8 cellular contexts compared by ENCODE assay signal in genomic region chr19:10339380-10339960, GRCh38. TPM values are rescaled to one million over a fixed set of nuclear protein-coding genes. Genes with fewer than 3 reads are reported as not detected.
DNase-seq lines count a peak whose midpoint lies in the region; ATAC-seq, FAIRE-seq and TF ChIP-seq lines count a peak whose summit lies in the region.

ICAM3 (minus strand) TSS chr19:10339624; CDS start chr19:10339614, 10 bp downstream.

- H3K9me3 ChIP-seq in H1 (ENCODE audit: insufficient read depth in 2 of 2, low read depth in 1 of 2, low read length in 1 of 2) = no peaks in the 10 kb centered on the region
- no peaks in the 10 kb centered on the region for H3K9me3 ChIP-seq in tibial nerve

- peak; percentile 66 for ATAC-seq in HG03064 (IDR thresholded peaks at IDR 0.05; ENCODE audit: low read depth, unreplicated experiment)
- peak; percentile 96 for ATAC-seq in activated B cell treated with CpG ODN at 0.5 μM for 24 hours (ENCODE audit: low read depth)
- no peak for ATAC-seq in HG03469 (IDR thresholded peaks at IDR 0.05; ENCODE audit: unreplicated experiment)

- H3K79me2 ChIP-seq in H1 (ENCODE audit: control insufficient read depth in 1 of 2, insufficient read depth in 2 of 2, low read length in 2 of 2) = no peaks in the 10 kb centered on the region

- peaks cover 4% of the 10 kb centered on the region for H3K23me2 ChIP-seq in H1 (ENCODE audit: low read depth, low read length)

- no peak within 1 kb of the TSS for H3K56ac ChIP-seq in H1 (replicated peaks; ENCODE audit: insufficient read length, low read depth, low read length)

- H4K20me1 ChIP-seq in H1 (replicated peaks in 1 of 2; ENCODE audit: control insufficient read depth in 1 of 2, insufficient read depth in 2 of 2, low read length in 2 of 2) = no peaks in the 10 kb centered on the region

- TF ChIP-seq CTCF in GM10266 (IDR thresholded peaks at IDR 0.05; ENCODE audit: control insufficient read depth, insufficient read depth, low read depth, missing control alignments) = no peak
- no peak for TF ChIP-seq CTCF in activated B cell treated with CpG ODN at 0.5 μM for 24 hours (IDR thresholded peaks at IDR 0.05)
- no peak for TF ChIP-seq CTCF in H1 (IDR thresholded peaks at IDR 0.05; ENCODE audit: control extremely low read depth in 1 of 3, insufficient read depth in 1 of 3, low read depth in 1 of 3, low read length in 3 of 3)
- TF ChIP-seq CTCF in tibial nerve (IDR thresholded peaks at IDR 0.05) = no peak

- TF ChIP-seq POLR2A in H1 (IDR thresholded peaks at IDR 0.05; ENCODE audit: control extremely low read depth in 1 of 2, low read depth in 2 of 2, low read length in 2 of 2) (no peak), tibial nerve (IDR thresholded peaks at IDR 0.05) (no peak)

- DNase-seq in GM10266 (ENCODE audit: extremely low spot score) = peak; percentile 78
- peak; percentile 62 for DNase-seq in activated B cell treated with CpG ODN at 0.5 μM for 24 hours
- peak in 1 of 2 experiments; percentile 64 for DNase-seq in H1 (ENCODE audit: low read depth in 1 of 2, low spot score in 2 of 2)
- peak; percentile 50 to 60 for DNase-seq in stimulated activated CD4-positive, alpha-beta T cell treated with anti-CD3 and anti-CD28 coated beads, Interleukin-4, amount 100 ng/mL, for 4 hours
- DNase-seq in tibial nerve (ENCODE audit: low spot score in 2 of 2) = no peak
- DNase-seq in D341Med (ENCODE audit: low spot score) = no peak

- H3K14ac ChIP-seq in H1 (ENCODE audit: insufficient read length) = no peak within 1 kb of the TSS

- no peak within 1 kb of the TSS for H3K23ac ChIP-seq in H1 (ENCODE audit: insufficient read length)

- H3K4ac ChIP-seq in H1 (replicated peaks; ENCODE audit: insufficient read length, low read depth, low read length) = peak within 1 kb of the TSS; percentile 22

- no peak for TF ChIP-seq RAD21 in H1 (IDR thresholded peaks at IDR 0.05 in 1 of 2, conservative IDR thresholded peaks at IDR 0.05 in 1 of 2; ENCODE audit: low read depth in 2 of 2, low read length in 2 of 2)

- H3K4me3 Mint-ChIP-seq in activated B cell treated with CpG ODN at 0.5 μM for 24 hours = peak within 1 kb of the TSS; percentile 97

- peak within 1 kb of the TSS; percentile 65 for H4K91ac ChIP-seq in H1 (replicated peaks; ENCODE audit: insufficient read length, low read length)

- CTCF ChIA-PET in activated B cell treated with CpG ODN at 0.5 μM for 24 hours (lab: Charles Lee) = no interaction called here
- CTCF ChIA-PET in H1 (lab: Charles Lee; ENCODE audit: partially characterized antibody) = interaction anchor here (1.5 to 2.3 kb wide), 2 partner anchors 50 to 80 kb away, joined by 4 to 9 read pairs; no protein-coding TSS in a partner anchor

- peak within 1 kb of the TSS; percentile 60; the same call in 1 of the 2 replicates for H2AK5ac ChIP-seq in H1 (ENCODE audit: low read depth, low read length)

- no peak for FAIRE-seq in H1 (lab: Jason Lieb, UNC)

- H4K8ac ChIP-seq in H1 (ENCODE audit: extremely low read depth, insufficient read depth, low read length) = no peak within 1 kb of the TSS; the same call in 1 of the 2 replicates

- no peaks in the 10 kb centered on the region; the same call in 1 of the 2 replicates for H3K79me1 ChIP-seq in H1 (ENCODE audit: low read depth, low read length)

- H3K27me3 ChIP-seq in H1 (replicated peaks in 1 of 4; ENCODE audit: control insufficient read depth in 3 of 4, extremely low read depth in 1 of 4, insufficient read depth in 3 of 4, low read length in 3 of 4) (peaks cover 0 to 3% (median 0%) of the 10 kb centered on the region in 4 experiments; a peak in 2 of 7 replicates), tibial nerve (no peaks in the 10 kb centered on the region)

- peak within 1 kb of the TSS; percentile 74; the same call in 1 of the 2 replicates for H2BK5ac ChIP-seq in H1 (ENCODE audit: low read depth, low read length)

- peak within 1 kb of the TSS; percentile 84 for H2BK120ac ChIP-seq in H1 (replicated peaks; ENCODE audit: low read depth, low read length)

- H3K4me2 ChIP-seq in H1 (ENCODE audit: insufficient read depth in 1 of 2, low read depth in 2 of 2, low read length in 2 of 2) = peak within 1 kb of the TSS in 1 of 2 experiments; percentile 15; a peak in 1 of 4 replicates

- 59% methylated on average over 14 of the region's 14 CpGs; no CpG with 5 or more reads in 1 of the 2 experiments for WGBS in H1 (ENCODE audit: extremely low coverage in 1 of 2, insufficient coverage in 1 of 2, insufficient read length in 1 of 2, insufficient replicate concordance in 2 of 2, low coverage in 1 of 2, low lambda C conversion rate in 2 of 2, missing lambda C conversion rate in 1 of 2), 2 experiments
- WGBS in tibial nerve, 2 donors = 60 to 77% methylated on average over 14 of the region's 14 CpGs

- H3K27me3 Mint-ChIP-seq in activated B cell treated with CpG ODN at 0.5 μM for 24 hours = no peaks in the 10 kb centered on the region

- H3K36me3 ChIP-seq in H1 (ENCODE audit: control insufficient read depth in 2 of 4, insufficient read depth in 4 of 4, low read length in 3 of 4) (no peaks in the 10 kb centered on the region; a peak in 1 of 8 replicates), tibial nerve (no peaks in the 10 kb centered on the region)

- no peaks in the 10 kb centered on the region for H3K9me3 Mint-ChIP-seq in activated B cell treated with CpG ODN at 0.5 μM for 24 hours

- H3K27ac Mint-ChIP-seq in activated B cell treated with CpG ODN at 0.5 μM for 24 hours = peak within 1 kb of the TSS; percentile 92

- peak within 1 kb of the TSS; percentile 89; the same call in 1 of the 2 replicates for H2BK15ac ChIP-seq in H1 (ENCODE audit: low read length)

- H2BK20ac ChIP-seq in H1 (ENCODE audit: low read length) = peak within 1 kb of the TSS; percentile 49; the same call in 1 of the 2 replicates

- peaks cover 19% of the 10 kb centered on the region for H3K36me3 Mint-ChIP-seq in activated B cell treated with CpG ODN at 0.5 μM for 24 hours (ENCODE audit: low read depth)

- no peak within 1 kb of the TSS for H4K5ac ChIP-seq in H1 (ENCODE audit: insufficient read length, low read depth, low read length)

- POLR2A ChIA-PET in activated B cell treated with CpG ODN at 0.5 μM for 24 hours (lab: Charles Lee) (interaction anchor here (0.5 to 2.1 kb wide), 3 partner anchors 41 to 68 kb away, joined by 3 to 7 read pairs (median 5); partner anchors contain the start of genes ICAM1 and TYK2), H1 (lab: Charles Lee; ENCODE audit: partially characterized antibody) (interaction anchor here (1.4 kb wide), 1 partner anchor 10 kb away, joined by 3 read pairs; no protein-coding TSS in a partner anchor)

- H3K4me1 ChIP-seq in H1 (replicated peaks in 1 of 4; ENCODE audit: control insufficient read depth in 3 of 4, insufficient read depth in 4 of 4, low read length in 3 of 4) (peaks cover 0 to 11% (median 6%) of the 10 kb centered on the region in 4 experiments; a peak in 6 of 7 replicates), tibial nerve (peaks cover 0 to 8% (median under 1%) of the 10 kb centered on the region in 4 donors)

- TF ChIP-seq EP300 in H1 (IDR thresholded peaks at IDR 0.05; ENCODE audit: borderline replicate concordance in 1 of 2, low read depth in 2 of 2, low read length in 2 of 2) (no peak), tibial nerve (IDR thresholded peaks at IDR 0.05) (no peak)

- H3K27ac ChIP-seq in H1 (ENCODE audit: low read depth, low read length) = no peak within 1 kb of the TSS
- H3K27ac ChIP-seq in tibial nerve = peak within 1 kb of the TSS in 1 of 4 donors; percentile 65

- peak within 1 kb of the TSS; percentile 75; the same call in 1 of the 2 replicates for H3K18ac ChIP-seq in H1 (ENCODE audit: extremely low read depth, low read length)

- peak within 1 kb of the TSS; percentile 92; the same call in 1 of the 2 replicates for H2BK12ac ChIP-seq in H1 (ENCODE audit: low read depth, low read length)

- intact Hi-C loops in activated B cell treated with CpG ODN at 0.5 μM for 24 hours (cut with micrococcal nuclease) = loop anchor here (5.0 kb wide), 1 partner anchor 33 kb away; no protein-coding TSS in a partner anchor

- H3K9ac ChIP-seq in H1 (replicated peaks in 1 of 4; ENCODE audit: extremely low read depth in 1 of 4, low read depth in 3 of 4, low read length in 3 of 4) = no peak within 1 kb of the TSS

- H2AFZ ChIP-seq in H1 (ENCODE audit: low read length) = peak within 1 kb of the TSS; percentile 69

- H3K4me3 ChIP-seq in H1 (ENCODE audit: extremely low read depth in 1 of 4, insufficient read depth in 2 of 4, low read depth in 3 of 4, low read length in 4 of 4) (no peak within 1 kb of the TSS), tibial nerve (peak within 1 kb of the TSS in 1 of 4 donors; percentile 33)

- H3K4me1 Mint-ChIP-seq in activated B cell treated with CpG ODN at 0.5 μM for 24 hours = peaks cover 29% of the 10 kb centered on the region

TF ChIP-seq in H1, 55 proteins besides CTCF, POLR2A, EP300 and RAD21:
- TF ChIP-seq KDM5A (IDR thresholded peaks at IDR 0.05; ENCODE audit: low read length) (no peak), SRF (IDR thresholded peaks at IDR 0.05; ENCODE audit: low read depth, low read length) (no peak), HDAC2 (IDR thresholded peaks at IDR 0.05; ENCODE audit: borderline replicate concordance in 1 of 2, low read depth in 2 of 2, low read length in 2 of 2) (no peak), KDM1A (IDR thresholded peaks at IDR 0.05; ENCODE audit: borderline replicate concordance, low read length) (no peak)

RNA-seq across cellular contexts. Expression of gene ICAM3, which starts in this region (rescaled TPM):
- total RNA-seq in activated B cell treated with CpG ODN at 0.5 μM for 24 hours (147 and 166 TPM in 2 replicates), tibial nerve (1 to 10 TPM; 3.1 to 9.8 (median 3.3) TPM)
- 16.5 TPM in 2 replicates for total RNA-seq in H1 (2021; fragmentation: NEBNext Ultra II Directional; extraction: Animal tissue kit (Norgen Biotek cat#: 25700))
- polyA plus RNA-seq in H1 (2011; rRNA removed) = 15.4 and 18.9 TPM in 2 replicates
- polyA plus RNA-seq in H1 (2011; cell fraction: cytosol; rRNA removed) = 16.2 TPM
- 23.9 TPM for polyA plus RNA-seq in H1 (2011; cell fraction: nucleus; rRNA removed)
- polyA plus RNA-seq in H1 (2012, experiment 1 of 2) = 14.6 to 21.6 TPM (median 18.4 TPM) in 4 replicates
- 13.2 TPM for polyA plus RNA-seq in H1 (2012, experiment 2 of 2)
- polyA plus RNA-seq in H1 (2013, experiment 1 of 2) = 23.1 TPM
- 22.4 TPM for polyA plus RNA-seq in H1 (2013, experiment 2 of 2)
- polyA minus RNA-seq in H1 (2011; rRNA and poly(A)+ RNA removed) = 10.1 and 11.3 TPM in 2 replicates
- polyA minus RNA-seq in H1 (2011; cell fraction: cytosol; rRNA and poly(A)+ RNA removed) = 11.5 TPM
- 5.6 TPM for polyA minus RNA-seq in H1 (2011; cell fraction: nucleus; rRNA and poly(A)+ RNA removed)

Comparison
In these comparisons a context has a peak if more than half of its experiments do, and no peak if none do; other contexts are left out.
1. DNase-seq: peak in GM10266 (single experiment), activated B cell treated with CpG ODN at 0.5 μM for 24 hours (single experiment) and stimulated activated CD4-positive, alpha-beta T cell treated with anti-CD3 and anti-CD28 coated beads, Interleukin-4, amount 100 ng/mL, for 4 hours (2 of 2); none in tibial nerve (0 of 2) and D341Med (single experiment).